2 cellular contexts compared by ENCODE assay signal in the genomic region with DNA sequence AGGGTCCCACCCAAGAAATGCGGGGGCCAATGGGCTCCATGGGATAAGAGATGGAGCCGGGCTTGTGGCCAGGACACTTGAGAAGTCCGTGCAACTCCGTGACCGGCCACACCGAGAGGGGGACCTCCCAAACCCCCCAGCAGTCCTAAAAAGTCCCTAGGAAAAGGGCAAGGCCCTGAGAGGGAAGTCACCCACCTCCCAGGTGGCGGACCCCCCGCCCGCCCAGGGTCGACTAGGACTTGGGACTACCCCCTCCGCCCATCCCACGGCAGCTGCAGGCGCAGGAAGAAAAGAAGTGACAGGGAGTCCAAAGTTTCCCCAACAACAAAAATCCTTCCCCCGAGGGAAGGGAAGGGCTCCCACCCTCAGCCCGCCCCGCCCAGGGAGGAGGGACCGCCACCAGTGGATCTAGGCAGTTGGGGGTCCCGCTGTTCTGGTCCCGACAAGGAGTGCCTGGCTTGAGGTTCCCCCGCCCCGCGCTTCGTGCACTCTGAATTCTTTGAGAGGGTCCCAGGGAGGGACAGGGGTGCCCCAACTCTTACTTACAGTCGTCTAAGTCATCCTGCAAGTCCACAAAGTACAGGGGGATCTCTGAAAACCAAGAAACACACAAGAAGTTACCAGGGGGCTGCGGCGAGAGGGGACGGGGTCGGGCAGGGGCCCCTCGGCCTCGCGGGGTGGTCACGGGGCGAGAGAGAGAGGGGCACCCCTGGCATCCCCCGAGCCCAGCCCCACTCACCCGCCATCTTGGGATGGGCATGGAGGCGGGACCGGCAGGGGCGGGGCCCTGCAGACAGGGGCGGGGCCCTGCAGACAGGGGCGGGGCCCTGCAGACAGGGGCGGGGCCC.
A peak's percentile ranks its signal among the peaks of the same experiment; 100 is the strongest.
TF ChIP-seq lines count a peak whose summit lies in the region.

No MANE protein-coding gene starts in this region.

TF ChIP-seq in HCT116, 20 proteins besides CTCF, POLR2A, EP300 and RAD21 (continued from another document):
- TF ChIP-seq, protein P1, sequence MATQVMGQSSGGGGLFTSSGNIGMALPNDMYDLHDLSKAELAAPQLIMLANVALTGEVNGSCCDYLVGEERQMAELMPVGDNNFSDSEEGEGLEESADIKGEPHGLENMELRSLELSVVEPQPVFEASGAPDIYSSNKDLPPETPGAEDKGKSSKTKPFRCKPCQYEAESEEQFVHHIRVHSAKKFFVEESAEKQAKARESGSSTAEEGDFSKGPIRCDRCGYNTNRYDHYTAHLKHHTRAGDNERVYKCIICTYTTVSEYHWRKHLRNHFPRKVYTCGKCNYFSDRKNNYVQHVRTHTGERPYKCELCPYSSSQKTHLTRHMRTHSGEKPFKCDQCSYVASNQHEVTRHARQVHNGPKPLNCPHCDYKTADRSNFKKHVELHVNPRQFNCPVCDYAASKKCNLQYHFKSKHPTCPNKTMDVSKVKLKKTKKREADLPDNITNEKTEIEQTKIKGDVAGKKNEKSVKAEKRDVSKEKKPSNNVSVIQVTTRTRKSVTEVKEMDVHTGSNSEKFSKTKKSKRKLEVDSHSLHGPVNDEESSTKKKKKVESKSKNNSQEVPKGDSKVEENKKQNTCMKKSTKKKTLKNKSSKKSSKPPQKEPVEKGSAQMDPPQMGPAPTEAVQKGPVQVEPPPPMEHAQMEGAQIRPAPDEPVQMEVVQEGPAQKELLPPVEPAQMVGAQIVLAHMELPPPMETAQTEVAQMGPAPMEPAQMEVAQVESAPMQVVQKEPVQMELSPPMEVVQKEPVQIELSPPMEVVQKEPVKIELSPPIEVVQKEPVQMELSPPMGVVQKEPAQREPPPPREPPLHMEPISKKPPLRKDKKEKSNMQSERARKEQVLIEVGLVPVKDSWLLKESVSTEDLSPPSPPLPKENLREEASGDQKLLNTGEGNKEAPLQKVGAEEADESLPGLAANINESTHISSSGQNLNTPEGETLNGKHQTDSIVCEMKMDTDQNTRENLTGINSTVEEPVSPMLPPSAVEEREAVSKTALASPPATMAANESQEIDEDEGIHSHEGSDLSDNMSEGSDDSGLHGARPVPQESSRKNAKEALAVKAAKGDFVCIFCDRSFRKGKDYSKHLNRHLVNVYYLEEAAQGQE (IDR thresholded peaks at IDR 0.05; ENCODE audit: low read depth) = no peak
- TF ChIP-seq, protein P2, sequence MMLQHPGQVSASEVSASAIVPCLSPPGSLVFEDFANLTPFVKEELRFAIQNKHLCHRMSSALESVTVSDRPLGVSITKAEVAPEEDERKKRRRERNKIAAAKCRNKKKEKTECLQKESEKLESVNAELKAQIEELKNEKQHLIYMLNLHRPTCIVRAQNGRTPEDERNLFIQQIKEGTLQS (IDR thresholded peaks at IDR 0.05) = no peak
- peak; percentile 69 for TF ChIP-seq POLR2AphosphoS5 (IDR thresholded peaks at IDR 0.05; ENCODE audit: low read depth, low read length)
- no peak for TF ChIP-seq EZH2phosphoT487 (IDR thresholded peaks at IDR 0.05; ENCODE audit: borderline replicate concordance)
- peak; percentile 78 for TF ChIP-seq YY1 (IDR thresholded peaks at IDR 0.05; ENCODE audit: extremely low read depth, insufficient replicate concordance, low read depth, low read length)
- TF ChIP-seq, protein P3, sequence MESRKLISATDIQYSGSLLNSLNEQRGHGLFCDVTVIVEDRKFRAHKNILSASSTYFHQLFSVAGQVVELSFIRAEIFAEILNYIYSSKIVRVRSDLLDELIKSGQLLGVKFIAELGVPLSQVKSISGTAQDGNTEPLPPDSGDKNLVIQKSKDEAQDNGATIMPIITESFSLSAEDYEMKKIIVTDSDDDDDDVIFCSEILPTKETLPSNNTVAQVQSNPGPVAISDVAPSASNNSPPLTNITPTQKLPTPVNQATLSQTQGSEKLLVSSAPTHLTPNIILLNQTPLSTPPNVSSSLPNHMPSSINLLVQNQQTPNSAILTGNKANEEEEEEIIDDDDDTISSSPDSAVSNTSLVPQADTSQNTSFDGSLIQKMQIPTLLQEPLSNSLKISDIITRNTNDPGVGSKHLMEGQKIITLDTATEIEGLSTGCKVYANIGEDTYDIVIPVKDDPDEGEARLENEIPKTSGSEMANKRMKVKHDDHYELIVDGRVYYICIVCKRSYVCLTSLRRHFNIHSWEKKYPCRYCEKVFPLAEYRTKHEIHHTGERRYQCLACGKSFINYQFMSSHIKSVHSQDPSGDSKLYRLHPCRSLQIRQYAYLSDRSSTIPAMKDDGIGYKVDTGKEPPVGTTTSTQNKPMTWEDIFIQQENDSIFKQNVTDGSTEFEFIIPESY (IDR thresholded peaks at IDR 0.05; ENCODE audit: extremely low read depth, insufficient replicate concordance, low read length) = no peak

TF ChIP-seq in neural cell, 6 proteins besides CTCF, POLR2A, EP300 and RAD21 (continued from another document):
- TF ChIP-seq, protein P1 (IDR thresholded peaks at IDR 0.05; ENCODE audit: borderline replicate concordance) = no peak
- TF ChIP-seq POLR2AphosphoS5 (IDR thresholded peaks at IDR 0.05) = no peak
